ENCODE assay signal across 14 cellular contexts in the genomic region with DNA sequence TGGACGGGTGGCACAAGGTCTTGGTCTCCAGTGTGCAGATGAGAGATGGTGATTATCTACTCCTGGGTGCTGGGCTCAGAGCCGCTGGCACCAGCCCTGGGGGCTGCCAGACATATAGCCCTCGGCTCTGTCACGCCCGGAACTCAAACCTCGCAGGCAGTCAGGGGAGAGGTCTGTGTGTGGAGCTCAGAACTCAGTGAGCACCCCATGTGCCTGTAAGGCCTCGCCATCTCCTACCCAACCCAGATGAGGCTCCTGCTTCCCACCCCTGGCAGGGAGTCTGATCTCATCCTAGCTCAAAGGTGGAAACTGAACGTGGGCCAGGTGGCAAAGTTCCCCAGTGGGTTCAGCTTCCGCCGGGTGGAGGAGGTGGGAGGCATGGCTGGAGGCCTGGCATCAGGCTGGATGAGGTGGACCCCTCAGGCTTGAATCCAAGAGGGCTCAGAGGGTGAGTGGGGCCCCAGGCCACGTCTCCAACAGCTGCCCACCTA. TPM values are rescaled to one million over a fixed set of nuclear protein-coding genes. Genes with fewer than 3 reads are reported as not detected.
"Had no signal": no experiment of that assay in that cellular context is flagged by ENCODE, and none has a peak within 500 bp of the region (broad histone marks: within the 10 kb centered on the region; RNA-seq: fewer than 3 reads in every experiment).

No MANE protein-coding gene starts in this region.

- H3K4me3 ChIP-seq: left lung had no signal

- H3K4me1 ChIP-seq: left lung had no signal

- H3K4me3 Mint-ChIP-seq: activated T-cell treated with anti-CD3 and anti-CD28 coated beads, Interleukin-2, amount 50 U/mL, for 4 hours; memory B cell; type B pancreatic cell had no signal

- DNase-seq: activated CD4-positive, alpha-beta T cell treated with anti-CD3 and anti-CD28 coated beads, Interleukin-2, amount 50 U/mL, for 4 hours; activated effector memory CD4-positive, alpha-beta T cell treated with anti-CD3 and anti-CD28 coated beads, Interleukin-2, amount 50 U/mL, for 16 hours; activated T-cell treated with anti-CD3 and anti-CD28 coated beads, Interleukin-2, amount 50 U/mL, for 4 hours; amygdala; foreskin keratinocyte; stimulated activated CD4-positive, alpha-beta T cell treated with anti-CD3 and anti-CD28 coated beads, Interleukin-12 subunit alpha, Interleukin-12 subunit beta, amount 100 ng/mL, for 4 hours; stimulated activated naive CD4-positive, alpha-beta T cell had no signal

- H3K27ac Mint-ChIP-seq: activated naive CD4-positive, alpha-beta T cell treated with anti-CD3 and anti-CD28 coated beads, Interleukin-2, amount 50 U/mL, for 72 hours; memory B cell; type B pancreatic cell had no signal

- H3K36me3 ChIP-seq: heart left ventricle, left lung, neutrophil had no signal

- ATAC-seq: activated CD4-positive, CD25-positive, alpha-beta regulatory T cell treated with anti-CD3 and anti-CD28 coated beads, Interleukin-2, amount 50 U/mL, for 24 hours; activated naive CD4-positive, alpha-beta T cell treated with anti-CD3 and anti-CD28 coated beads, Interleukin-2, amount 50 U/mL, for 72 hours; activated T-cell treated with anti-CD3 and anti-CD28 coated beads, Interleukin-2, amount 50 U/mL, for 4 hours; foreskin keratinocyte had no signal

- H3K9me3 ChIP-seq: heart left ventricle, left lung, neutrophil had no signal

- H3K27ac ChIP-seq: foreskin keratinocyte, left lung, neutrophil had no signal

- H3K9me3 Mint-ChIP-seq: activated T-cell treated with anti-CD3 and anti-CD28 coated beads, Interleukin-2, amount 50 U/mL, for 4 hours; type B pancreatic cell had no signal

- H3K36me3 Mint-ChIP-seq: activated naive CD4-positive, alpha-beta T cell treated with anti-CD3 and anti-CD28 coated beads, Interleukin-2, amount 50 U/mL, for 72 hours; memory B cell; type B pancreatic cell had no signal

RNA-seq across cellular contexts. Expression of gene NPTX1, which starts 22.6 kb away (rescaled TPM):
- polyA plus RNA-seq: foreskin keratinocyte had no signal
